Comparison of ENCODE assay signal across 19 cellular contexts in genomic region chr10:506451-507354, GRCh38.
DNase-seq lines count a peak whose midpoint lies in the region; ATAC-seq and TF ChIP-seq lines count a peak whose summit lies in the region.
"Had no signal": no experiment of that assay in that cellular context is flagged by ENCODE, and none has a peak within 500 bp of the region (broad histone marks: within the 10 kb centered on the region; RNA-seq: fewer than 3 reads in every experiment).

No MANE protein-coding gene starts in this region.

- no peak overlapping the region for H3K27ac ChIP-seq in RWPE2 (ENCODE audit: poor library complexity, severe bottlenecking)
- peak overlapping the region in 1 of 4 donors; percentile 13 for H3K27ac ChIP-seq in sigmoid colon
- H3K27ac ChIP-seq in prostate gland = no peak overlapping the region
- H3K27ac ChIP-seq: 22Rv1, HL-60, Peyer's patch had no signal

- H3K4me3 ChIP-seq in RWPE2 (ENCODE audit: severe bottlenecking) (no peak overlapping the region), sigmoid colon (no peak overlapping the region), prostate gland (no peak overlapping the region)
- H3K4me3 ChIP-seq: Peyer's patch had no signal

- no peaks in the 10 kb centered on the region for H3K27me3 ChIP-seq in RWPE2 (ENCODE audit: insufficient read depth, poor library complexity, severe bottlenecking)
- H3K27me3 ChIP-seq in sigmoid colon = no peaks in the 10 kb centered on the region
- no peaks in the 10 kb centered on the region for H3K27me3 ChIP-seq in prostate gland (replicated peaks; ENCODE audit: insufficient read depth)
- H3K27me3 ChIP-seq: Peyer's patch had no signal

- 94 to 97% methylated on average over 32 of the region's 32 CpGs for WGBS in sigmoid colon, 2 donors
- 90% methylated on average over 32 of the region's 32 CpGs for WGBS in prostate gland

- no peak for TF ChIP-seq EP300 in sigmoid colon (IDR thresholded peaks at IDR 0.05)

- no peak for ATAC-seq in RWPE2 (ENCODE audit: low read depth)
- ATAC-seq in HG03135 (IDR thresholded peaks at IDR 0.05; ENCODE audit: unreplicated experiment) = no peak

- H3K9me3 ChIP-seq in RWPE2 (ENCODE audit: severe bottlenecking) (no peaks in the 10 kb centered on the region), sigmoid colon (no peaks in the 10 kb centered on the region), prostate gland (no peaks in the 10 kb centered on the region)
- H3K9me3 ChIP-seq: Peyer's patch had no signal

- intact Hi-C loops in sigmoid colon (cut with DNase I) = no loop called here
- intact Hi-C loops in prostate gland (cut with DNase I) = no loop called here

- TF ChIP-seq CTCF in RWPE2 (IDR thresholded peaks at IDR 0.05; ENCODE audit: poor library complexity, severe bottlenecking) (no peak), sigmoid colon (IDR thresholded peaks at IDR 0.05) (no peak), prostate gland (IDR thresholded peaks at IDR 0.05) (no peak)

- H3K36me3 ChIP-seq in RWPE2 (ENCODE audit: low read depth) (no peaks in the 10 kb centered on the region), sigmoid colon (no peaks in the 10 kb centered on the region), prostate gland (no peaks in the 10 kb centered on the region)
- H3K36me3 ChIP-seq: Peyer's patch had no signal

- DNase-seq in NCI-H146 (lab: John Stamatoyannopoulos, UW) = peak; percentile 27
- no peak for DNase-seq in NCI-H146 treated with DMSO at 0.1 percent for 48 hours (lab: John Stamatoyannopoulos, UW; ENCODE audit: unreplicated experiment)
- peak; percentile 33 for DNase-seq in RWPE2 (ENCODE audit: low spot score)
- peak; percentile 14 for DNase-seq in iPS DF 4.7 (ENCODE audit: extremely low read depth, low spot score)
- DNase-seq in sigmoid colon = peak; percentile 56
- DNase-seq in prostate gland (ENCODE audit: low spot score) = no peak
- no peak for DNase-seq in T-helper 1 cell
- DNase-seq: C1 segment of cervical spinal cord, DMS153, KG1, NCI-H1092 treated with DMSO at 0.1 percent for 48 hours, NCI-H1930, NCI-H2171, NCI-H446 treated with DMSO at 0.1 percent for 48 hours, NCI-H774 had no signal

- TF ChIP-seq POLR2A in sigmoid colon (IDR thresholded peaks at IDR 0.05) (no peak), prostate gland (IDR thresholded peaks at IDR 0.05) (no peak)

- H3K4me1 ChIP-seq in RWPE2 (ENCODE audit: insufficient read depth, poor library complexity, severe bottlenecking) (peaks cover 2% of the 10 kb centered on the region), sigmoid colon (peaks cover 0 to 41% (median 36%) of the 10 kb centered on the region in 4 donors), prostate gland (replicated peaks) (peaks cover 11% of the 10 kb centered on the region)

Comparison
In these comparisons a context has a peak if more than half of its experiments do, and no peak if none do; other contexts are left out.
1. DNase-seq: peak in NCI-H146 (single experiment), RWPE2 (single experiment), iPS DF 4.7 (single experiment) and sigmoid colon (single experiment); none in NCI-H146 treated with DMSO at 0.1 percent for 48 hours (single experiment), prostate gland (single experiment) and T-helper 1 cell (0 of 5).